In the genomic region with DNA sequence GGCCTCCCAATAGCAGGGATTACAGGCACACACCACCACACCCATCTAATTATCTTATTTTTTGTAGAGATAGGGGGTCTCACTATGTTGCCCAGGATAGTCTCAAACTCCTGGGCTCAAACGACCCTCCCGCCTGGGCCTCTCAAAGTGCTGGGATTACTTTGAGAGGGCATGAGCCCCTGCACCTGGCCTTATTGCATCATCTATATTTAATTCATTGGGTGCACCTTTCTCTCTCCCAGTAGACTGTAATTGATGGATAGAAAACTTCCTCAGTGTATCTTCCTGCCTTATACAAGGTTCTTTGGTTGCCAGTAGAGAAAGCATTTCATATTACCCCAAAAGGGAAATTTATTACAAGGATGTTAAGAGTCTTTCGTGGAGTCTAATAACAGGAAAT, we compare ENCODE assay signal across 1 cellular context.
TF ChIP-seq lines count a peak whose summit lies in the region.

No MANE protein-coding gene starts in this region.

TF ChIP-seq in HepG2, 621 proteins besides CTCF, POLR2A, EP300 and RAD21:
- TF ChIP-seq, protein P1, sequence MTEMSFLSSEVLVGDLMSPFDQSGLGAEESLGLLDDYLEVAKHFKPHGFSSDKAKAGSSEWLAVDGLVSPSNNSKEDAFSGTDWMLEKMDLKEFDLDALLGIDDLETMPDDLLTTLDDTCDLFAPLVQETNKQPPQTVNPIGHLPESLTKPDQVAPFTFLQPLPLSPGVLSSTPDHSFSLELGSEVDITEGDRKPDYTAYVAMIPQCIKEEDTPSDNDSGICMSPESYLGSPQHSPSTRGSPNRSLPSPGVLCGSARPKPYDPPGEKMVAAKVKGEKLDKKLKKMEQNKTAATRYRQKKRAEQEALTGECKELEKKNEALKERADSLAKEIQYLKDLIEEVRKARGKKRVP (CRISPR knock-in tag; IDR thresholded peaks at IDR 0.05), result peak in 1 of 2 experiments; percentile 79; a peak in 2 of 4 replicates
- TF ChIP-seq ATF7 (IDR thresholded peaks at IDR 0.05), result peak; percentile 44; the same call in 1 of the 2 replicates
- no peak for TF ChIP-seq ATF7 (CRISPR knock-in tag; IDR thresholded peaks at IDR 0.05)
- 0 out of 2 replicates have a peak, but pooled peaks have one; percentile 30 for TF ChIP-seq CEBPG (CRISPR knock-in tag; IDR thresholded peaks at IDR 0.05)
- TF ChIP-seq CEBPB (IDR thresholded peaks at IDR 0.05; ENCODE audit: borderline replicate concordance, low read depth, low read length), result peak; percentile 51; the same call in 1 of the 2 replicates
- TF ChIP-seq, protein P2, sequence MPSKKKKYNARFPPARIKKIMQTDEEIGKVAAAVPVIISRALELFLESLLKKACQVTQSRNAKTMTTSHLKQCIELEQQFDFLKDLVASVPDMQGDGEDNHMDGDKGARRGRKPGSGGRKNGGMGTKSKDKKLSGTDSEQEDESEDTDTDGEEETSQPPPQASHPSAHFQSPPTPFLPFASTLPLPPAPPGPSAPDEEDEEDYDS (CRISPR knock-in tag; IDR thresholded peaks at IDR 0.05), result no peak
